ENCODE assay signal across 9 cellular contexts in the genomic region with DNA sequence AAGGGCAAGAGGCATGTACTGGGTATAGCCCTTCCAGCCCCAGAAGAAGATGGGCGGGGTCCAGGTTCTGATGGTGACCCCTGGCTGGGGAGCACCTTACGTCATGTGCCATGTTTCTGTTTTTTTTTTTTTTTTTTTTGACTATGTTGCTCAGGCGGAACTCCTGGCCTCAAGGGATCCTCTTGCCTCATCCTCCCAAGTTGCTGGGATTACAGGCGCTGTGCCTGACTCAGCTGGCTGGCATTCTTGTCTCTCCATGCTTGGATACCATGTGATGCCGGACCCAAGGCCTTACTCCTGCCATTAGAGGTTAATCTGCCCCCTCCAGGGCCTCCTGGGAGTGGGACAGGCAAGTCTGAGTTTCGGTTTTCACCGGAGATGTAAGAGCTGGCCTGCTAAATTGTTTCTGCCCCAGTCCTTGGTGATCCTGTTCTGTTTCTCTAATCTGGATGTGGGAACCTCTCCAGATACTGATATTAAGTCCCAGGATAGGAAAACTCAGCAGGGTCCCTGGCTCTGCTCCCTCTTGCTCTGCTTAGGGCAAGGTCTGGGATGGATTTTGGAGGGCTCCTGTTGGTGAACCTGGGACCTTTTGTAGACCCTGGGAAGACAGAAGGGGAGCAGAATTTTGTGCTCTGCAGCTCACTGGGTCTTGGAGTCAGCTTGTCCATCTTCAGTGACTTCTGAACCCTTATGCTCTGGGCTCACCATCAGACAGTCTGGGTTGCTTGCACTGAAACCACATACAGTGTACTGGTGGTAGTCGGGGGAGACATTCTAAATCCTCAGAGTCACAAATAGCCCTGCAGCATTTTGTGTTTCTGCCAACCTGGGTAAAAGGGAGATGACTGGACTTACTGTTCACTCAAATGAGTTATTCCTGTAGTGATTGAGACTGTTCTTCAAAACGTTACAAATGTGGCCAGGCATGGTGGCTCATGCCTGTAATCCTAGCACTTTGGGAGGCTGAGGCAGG. TPM values are rescaled to one million over a fixed set of nuclear protein-coding genes. Genes with fewer than 3 reads are reported as not detected.
DNase-seq lines count a peak whose midpoint lies in the region; ATAC-seq, FAIRE-seq and TF ChIP-seq lines count a peak whose summit lies in the region.
"Had no signal": no experiment of that assay in that cellular context is flagged by ENCODE, and none has a peak within 500 bp of the region (broad histone marks: within the 10 kb centered on the region; RNA-seq: fewer than 3 reads in every experiment).

No MANE protein-coding gene starts in this region.

- no peak for TF ChIP-seq RAD21 in K562 (CRISPR knock-in tag; conservative IDR thresholded peaks at IDR 0.05 in 1 of 2, IDR thresholded peaks at IDR 0.05 in 1 of 2)

- H3K9me1 ChIP-seq in K562 (ENCODE audit: control insufficient read depth, insufficient read depth, low read length), result no peaks in the 10 kb centered on the region
- peaks cover 4% of the 10 kb centered on the region for H3K9me1 ChIP-seq in keratinocyte (ENCODE audit: control insufficient read depth, extremely low read depth, insufficient read depth, low read length)

- TF ChIP-seq POLR2A in K562 (conservative IDR thresholded peaks at IDR 0.05), result no peak

- CTCF ChIA-PET in K562 (lab: Yijun Ruan, JAX; ENCODE audit: low intra/inter-chr PET ratio), result no interaction called here
- CTCF ChIA-PET in activated CD4-positive, alpha-beta memory T cell treated with anti-CD3 and anti-CD28 coated beads, Interleukin-2, amount 10 ng/mL, durations not matched to agents 7 days and 5 days (lab: Charles Lee), result no interaction called here

- intact Hi-C loops in K562 (cut with micrococcal nuclease) (no loop called here), tibial artery (cut with DNase I; ENCODE audit: low total_unique reads) (loop anchor here (5.0 kb wide), 1 partner anchor 109 kb away; a partner anchor contains a TSS)

- no peak for FAIRE-seq in K562 (lab: Jason Lieb, UNC)
- FAIRE-seq in keratinocyte (lab: Jason Lieb, UNC), result peak; percentile 94

- H3K4me2 ChIP-seq in K562 (ENCODE audit: insufficient read depth, low read length) (no peak overlapping the region), keratinocyte (ENCODE audit: control insufficient read depth, extremely low read depth, insufficient read depth, low read depth, low read length) (peak overlapping the region; percentile 83)

- H3K4me1 ChIP-seq in K562 (replicated peaks in 1 of 2; ENCODE audit: control insufficient read depth in 2 of 2, insufficient read depth in 2 of 2, low read length in 2 of 2) (peaks cover 0 to 12% of the 10 kb centered on the region in 2 experiments; a peak in 3 of 5 replicates), keratinocyte (ENCODE audit: control insufficient read depth, extremely low read depth, insufficient read depth, low read length) (peaks cover 31% of the 10 kb centered on the region), tibial artery (peaks cover 0 to 36% (median 25%) of the 10 kb centered on the region in 4 donors)

- DNase-seq in HPDE6-E6E7 (ENCODE audit: extremely low spot score), result peak; percentile 75
- no peak for DNase-seq in K562 (ENCODE audit: extremely low read depth in 1 of 4, low spot score in 3 of 4)
- DNase-seq in keratinocyte (ENCODE audit: low read depth, low spot score), result peak; percentile 84
- peak; percentile 88 to 95 for DNase-seq in tibial artery
- DNase-seq in activated CD4-positive, alpha-beta memory T cell treated with anti-CD3 and anti-CD28 coated beads, Interleukin-2, amount 10 ng/mL, durations not matched to agents 7 days and 5 days, result no peak
- no peak for DNase-seq in immature natural killer cell
- no peak for DNase-seq in cortex of kidney (lab: John Stamatoyannopoulos, UW)
- no peak for DNase-seq in germinal center (ENCODE audit: low spot score)
- DNase-seq: NCI-H748 treated with DMSO at 0.1 percent for 48 hours had no signal

- no TSS peak for BruUV-seq in K562 (replicated peaks; lab: Mats Ljungman, UMichigan)

- TF ChIP-seq EP300 in K562 (IDR thresholded peaks at IDR 0.05; ENCODE audit: low read length), result no peak

- H3K27ac ChIP-seq in K562 (ENCODE audit: extremely low read depth, low read depth, low read length) (no peak overlapping the region), keratinocyte (ENCODE audit: control insufficient read depth, insufficient read depth, low read length) (peak overlapping the region; percentile 98), tibial artery (peak overlapping the region; percentile 75)

- POLR2A ChIA-PET in K562 (lab: Yijun Ruan, JAX), result interaction anchor here (1.0 to 1.3 kb wide), 3 partner anchors 11 to 47 kb away, joined by 3 to 6 read pairs (median 4); no protein-coding TSS in a partner anchor
- POLR2A ChIA-PET in activated CD4-positive, alpha-beta memory T cell treated with anti-CD3 and anti-CD28 coated beads, Interleukin-2, amount 10 ng/mL, durations not matched to agents 7 days and 5 days (lab: Charles Lee), result no interaction called here

- dilution Hi-C loops in keratinocyte (cut with MboI; ENCODE audit: extremely low pct_ligation_motif_present, low sequenced_read_pairs), result no loop called here

- no peaks in the 10 kb centered on the region for H3K27me3 Mint-ChIP-seq in activated CD4-positive, alpha-beta memory T cell treated with anti-CD3 and anti-CD28 coated beads, Interleukin-2, amount 10 ng/mL, durations not matched to agents 7 days and 5 days
- H3K27me3 Mint-ChIP-seq in immature natural killer cell (ENCODE audit: low read depth in 3 of 3), result peaks cover 0 to 6% (median 5%) of the 10 kb centered on the region in 3 donors

- H3K27me3 ChIP-seq in K562 (ENCODE audit: control insufficient read depth in 2 of 2, insufficient read depth in 2 of 2, low read length in 2 of 2), result no peaks in the 10 kb centered on the region
- H3K27me3 ChIP-seq in keratinocyte (ENCODE audit: control insufficient read depth, extremely low read depth, insufficient read depth, low read length), result no peaks in the 10 kb centered on the region
- no peaks in the 10 kb centered on the region for H3K27me3 ChIP-seq in tibial artery

- no peaks in the 10 kb centered on the region for H3K36me3 Mint-ChIP-seq in activated CD4-positive, alpha-beta memory T cell treated with anti-CD3 and anti-CD28 coated beads, Interleukin-2, amount 10 ng/mL, durations not matched to agents 7 days and 5 days (ENCODE audit: low read depth)
- no peaks in the 10 kb centered on the region for H3K36me3 Mint-ChIP-seq in immature natural killer cell

- no peaks in the 10 kb centered on the region for H3K4me1 Mint-ChIP-seq in activated CD4-positive, alpha-beta memory T cell treated with anti-CD3 and anti-CD28 coated beads, Interleukin-2, amount 10 ng/mL, durations not matched to agents 7 days and 5 days
- no peaks in the 10 kb centered on the region for H3K4me1 Mint-ChIP-seq in immature natural killer cell

- no peaks in the 10 kb centered on the region for H3K9me3 Mint-ChIP-seq in activated CD4-positive, alpha-beta memory T cell treated with anti-CD3 and anti-CD28 coated beads, Interleukin-2, amount 10 ng/mL, durations not matched to agents 7 days and 5 days
- H3K9me3 Mint-ChIP-seq in immature natural killer cell, result no peaks in the 10 kb centered on the region

- H2AFZ ChIP-seq in K562 (ENCODE audit: low read depth, low read length), result no peak overlapping the region
- H2AFZ ChIP-seq in keratinocyte (ENCODE audit: control insufficient read depth, low read length), result peak overlapping the region; percentile 31

- ATAC-seq in K562, result peak; percentile 18

- H3K9me3 ChIP-seq in K562 (replicated peaks; ENCODE audit: control insufficient read depth, insufficient read depth, low read depth, low read length) (no peaks in the 10 kb centered on the region), keratinocyte (ENCODE audit: control insufficient read depth, low read depth, low read length) (no peaks in the 10 kb centered on the region), tibial artery (no peaks in the 10 kb centered on the region)

- WGBS in K562 (ENCODE audit: insufficient coverage, low coverage, missing lambda C conversion rate), result 45% methylated on average over 9 of the region's 9 CpGs

- no peak overlapping the region for H3K4me3 ChIP-seq in K562
- peak overlapping the region in 2 of 3 experiments; percentile 52 to 57 for H3K4me3 ChIP-seq in keratinocyte (ENCODE audit: control insufficient read depth in 2 of 3, extremely low read depth in 1 of 3, insufficient read depth in 2 of 3, low read depth in 1 of 3, low read length in 3 of 3)
- H3K4me3 ChIP-seq in tibial artery, result no peak overlapping the region

- TF ChIP-seq CTCF in K562 (IDR thresholded peaks at IDR 0.05 in 2 of 3, conservative IDR thresholded peaks at IDR 0.05 in 1 of 3; ENCODE audit: insufficient read depth in 2 of 3, low read depth in 1 of 3, low read length in 3 of 3), result no peak
- TF ChIP-seq CTCF in keratinocyte (optimal IDR thresholded peaks at IDR 0.05 in 1 of 3, IDR thresholded peaks at IDR 0.05 in 1 of 3, conservative IDR thresholded peaks at IDR 0.05 in 1 of 3; ENCODE audit: extremely low read depth in 1 of 3, insufficient read depth in 2 of 3, low read length in 3 of 3), result no peak
- TF ChIP-seq CTCF in tibial artery (IDR thresholded peaks at IDR 0.05), result no peak

- H3K27ac Mint-ChIP-seq in activated CD4-positive, alpha-beta memory T cell treated with anti-CD3 and anti-CD28 coated beads, Interleukin-2, amount 10 ng/mL, durations not matched to agents 7 days and 5 days, result no peak overlapping the region
- H3K27ac Mint-ChIP-seq in immature natural killer cell, result no peak overlapping the region

- peak overlapping the region in 1 of 2 experiments; percentile 39; a peak in 1 of 4 replicates for H3K9ac ChIP-seq in K562 (ENCODE audit: insufficient read depth in 1 of 2, low read depth in 2 of 2, low read length in 2 of 2)
- peak overlapping the region; percentile 78 for H3K9ac ChIP-seq in keratinocyte (ENCODE audit: control insufficient read depth, extremely low read depth, insufficient read depth, low read length)

- H3K4me3 Mint-ChIP-seq in activated CD4-positive, alpha-beta memory T cell treated with anti-CD3 and anti-CD28 coated beads, Interleukin-2, amount 10 ng/mL, durations not matched to agents 7 days and 5 days, result no peak overlapping the region
- H3K4me3 Mint-ChIP-seq in immature natural killer cell, result no peak overlapping the region

- in situ Hi-C loops in K562 (cut with MboI), result no loop called here

- no peaks in the 10 kb centered on the region for H3K79me2 ChIP-seq in K562 (ENCODE audit: control insufficient read depth, insufficient read depth, low read length)
- H3K79me2 ChIP-seq in keratinocyte (ENCODE audit: control insufficient read depth, insufficient read depth, low read length), result peaks cover 76% of the 10 kb centered on the region

- H4K20me1 ChIP-seq in K562 (replicated peaks; ENCODE audit: control insufficient read depth, insufficient read depth, low read length) (no peaks in the 10 kb centered on the region), keratinocyte (ENCODE audit: control insufficient read depth, extremely low read depth, insufficient read depth, low read length) (no peaks in the 10 kb centered on the region)

- H3K36me3 ChIP-seq in K562 (ENCODE audit: control insufficient read depth, insufficient read depth, low read length), result no peaks in the 10 kb centered on the region
- H3K36me3 ChIP-seq in keratinocyte (ENCODE audit: control insufficient read depth in 2 of 2, extremely low read depth in 1 of 2, insufficient read depth in 2 of 2, low read length in 2 of 2), result no peaks in the 10 kb centered on the region
- no peaks in the 10 kb centered on the region for H3K36me3 ChIP-seq in tibial artery

RNA-seq across cellular contexts. Expression of a gene that starts 45.1 kb away (rescaled TPM):
- total RNA-seq in K562 (2011; cell fraction: chromatin; rRNA removed; ENCODE audit: low replicate concordance), result 22.2 and 40.3 TPM in 2 replicates
- 21.8 and 28.2 TPM in 2 replicates for total RNA-seq in K562 (2011; cell fraction: nucleolus; rRNA removed)
- 25.1 and 31.5 TPM in 2 replicates for total RNA-seq in K562 (2011; cell fraction: nucleoplasm; rRNA removed)
- 4.2 and 5.5 TPM in 2 replicates for total RNA-seq in K562 (2014; rRNA removed)
- 2.8 and 3.6 TPM in 2 replicates for total RNA-seq in K562 (2014; rRNA removed; fragmentation: Illumina TruSeq; extraction: Trizol)
- 3.8 and 4.5 TPM in 2 replicates for total RNA-seq in K562 (2015; rRNA removed; fragmentation: Illumina TruSeq; extraction: Trizol)
- 6.8 and 7.3 TPM in 2 replicates for total RNA-seq in K562 (2021)
- 5.2 and 11.2 TPM in 2 replicates for polyA plus RNA-seq in K562 (2011; rRNA removed)
- 7.6 and 9.5 TPM in 2 replicates for polyA plus RNA-seq in K562 (2011; cell fraction: cytosol; rRNA removed)
- polyA plus RNA-seq in K562 (2011; cell fraction: nucleus; rRNA removed), result 20.2 and 31.7 TPM in 2 replicates
- 6.4 and 11.6 TPM in 2 replicates for polyA plus RNA-seq in K562 (2012)
- polyA plus RNA-seq in K562 (2014; fragmentation: Illumina TruSeq; extraction: Trizol), result 3.9 and 4.6 TPM in 2 replicates
- polyA plus RNA-seq in K562 (2014; fragmentation: Nextera tagmentation; extraction: Ambion mirVana), result under 1 TPM; 0.20 to 0.24 TPM
- polyA plus RNA-seq in K562 (2014; rRNA removed), result 4.2 and 4.7 TPM in 2 replicates
- polyA minus RNA-seq in K562 (2011; rRNA and poly(A)+ RNA removed), result 6.3 and 6.5 TPM in 2 replicates
- 6.1 and 9.0 TPM in 2 replicates for polyA minus RNA-seq in K562 (2011; cell fraction: cytosol; rRNA and poly(A)+ RNA removed)
- 7.5 and 12.9 TPM in 2 replicates for polyA minus RNA-seq in K562 (2011; cell fraction: nucleus; rRNA and poly(A)+ RNA removed)
- 58.8 to 88.8 TPM (median 81.0 TPM) in 3 replicates for polyA plus RNA-seq in keratinocyte
- polyA plus RNA-seq in keratinocyte (2011; ENCODE audit: low read depth), result 20.5 TPM
- polyA plus RNA-seq in keratinocyte (2011; cell fraction: cytosol; rRNA removed), result 21.2 and 28.8 TPM in 2 replicates
- polyA plus RNA-seq in keratinocyte (2011; cell fraction: nucleus; rRNA removed), result 174 and 213 TPM in 2 replicates
- 65.4 and 87.7 TPM in 2 replicates for polyA plus RNA-seq in keratinocyte (2012; ENCODE audit: low replicate concordance)
- polyA minus RNA-seq in keratinocyte, result 137 to 183 TPM (median 148 TPM) in 3 replicates
- polyA minus RNA-seq in keratinocyte (2011; cell fraction: cytosol; rRNA and poly(A)+ RNA removed), result 114 TPM
- polyA minus RNA-seq in keratinocyte (2011; cell fraction: nucleus; rRNA and poly(A)+ RNA removed), result 207 and 218 TPM in 2 replicates
- total RNA-seq in activated CD4-positive, alpha-beta memory T cell treated with anti-CD3 and anti-CD28 coated beads, Interleukin-2, amount 10 ng/mL, durations not matched to agents 7 days and 5 days, result under 1 TPM; 0.23 to 0.35 TPM
- polyA plus RNA-seq in immature natural killer cell, result 1 to 10 TPM in 2 of 3 donors, not detected in 1; 1.1 TPM

RNA-seq across cellular contexts. Expression of a gene that starts 49.8 kb away (rescaled TPM):
- total RNA-seq in K562 (2011; cell fraction: chromatin; rRNA removed; ENCODE audit: low replicate concordance), result 13.7 and 28.2 TPM in 2 replicates
- 20.1 and 23.2 TPM in 2 replicates for total RNA-seq in K562 (2011; cell fraction: nucleolus; rRNA removed)
- total RNA-seq in K562 (2011; cell fraction: nucleoplasm; rRNA removed), result 23.9 and 30.5 TPM in 2 replicates
- total RNA-seq in K562 (2014; rRNA removed) (24.6 and 31.5 TPM in 2 replicates), K562 (2014; rRNA removed; fragmentation: Illumina TruSeq; extraction: Trizol) (11.1 and 12.6 TPM in 2 replicates), K562 (2015; rRNA removed; fragmentation: Illumina TruSeq; extraction: Trizol) (19.4 and 20.1 TPM in 2 replicates), K562 (2021) (32.7 and 37.0 TPM in 2 replicates)
- polyA plus RNA-seq in K562 (2011; rRNA removed) (25.3 and 29.5 TPM in 2 replicates), K562 (2014; fragmentation: Illumina TruSeq; extraction: Trizol) (29.8 and 35.8 TPM in 2 replicates), K562 (2014; fragmentation: Nextera tagmentation; extraction: Ambion mirVana) (1 to 10 TPM; 2.5 to 2.8 TPM), K562 (2014; rRNA removed) (28.4 and 32.2 TPM in 2 replicates), keratinocyte (26.0 to 39.2 TPM (median 28.5 TPM) in 3 replicates), immature natural killer cell (1 to 10 TPM; 4.8 to 7.3 (median 5.2) TPM)
- polyA plus RNA-seq in K562 (2011; cell fraction: cytosol; rRNA removed), result 39.3 and 67.9 TPM in 2 replicates
- 41.4 and 58.3 TPM in 2 replicates for polyA plus RNA-seq in K562 (2011; cell fraction: nucleus; rRNA removed)
- 35.4 TPM in 2 replicates for polyA plus RNA-seq in K562 (2012)
- polyA minus RNA-seq in K562 (2011; rRNA and poly(A)+ RNA removed), result 16.6 and 31.6 TPM in 2 replicates
- polyA minus RNA-seq in K562 (2011; cell fraction: cytosol; rRNA and poly(A)+ RNA removed), result 23.6 and 23.7 TPM in 2 replicates
- polyA minus RNA-seq in K562 (2011; cell fraction: nucleus; rRNA and poly(A)+ RNA removed), result 11.4 and 14.8 TPM in 2 replicates
- 1.7 TPM for polyA plus RNA-seq in keratinocyte (2011; ENCODE audit: low read depth)
- 26.7 and 39.0 TPM in 2 replicates for polyA plus RNA-seq in keratinocyte (2011; cell fraction: cytosol; rRNA removed)
- polyA plus RNA-seq in keratinocyte (2011; cell fraction: nucleus; rRNA removed), result 36.4 and 40.4 TPM in 2 replicates
- 14.9 and 28.2 TPM in 2 replicates for polyA plus RNA-seq in keratinocyte (2012; ENCODE audit: low replicate concordance)
- polyA minus RNA-seq in keratinocyte, result 41.7 to 91.8 TPM (median 51.9 TPM) in 3 replicates
- 43.2 TPM for polyA minus RNA-seq in keratinocyte (2011; cell fraction: cytosol; rRNA and poly(A)+ RNA removed)
- 21.7 and 24.4 TPM in 2 replicates for polyA minus RNA-seq in keratinocyte (2011; cell fraction: nucleus; rRNA and poly(A)+ RNA removed)
- 10 to 100 TPM; 45.8 to 45.9 TPM for total RNA-seq in activated CD4-positive, alpha-beta memory T cell treated with anti-CD3 and anti-CD28 coated beads, Interleukin-2, amount 10 ng/mL, durations not matched to agents 7 days and 5 days

Comparison
In these comparisons a context has a peak if more than half of its experiments do, and no peak if none do; other contexts are left out.
1. DNase-seq: peak in HPDE6-E6E7 (single experiment), keratinocyte (single experiment) and tibial artery (2 of 2); none in K562 (0 of 4), activated CD4-positive, alpha-beta memory T cell treated with anti-CD3 and anti-CD28 coated beads, Interleukin-2, amount 10 ng/mL, durations not matched to agents 7 days and 5 days (single experiment), immature natural killer cell (0 of 3), cortex of kidney (single experiment) and germinal center (single experiment).
2. H3K4me3 ChIP-seq: peak in keratinocyte (2 of 3); none in K562 (single experiment) and tibial artery (0 of 2).